Comparison of ENCODE assay signal across 8 cellular contexts in genomic region chr1:2204384-2205190, GRCh38. TPM values are rescaled to one million over a fixed set of nuclear protein-coding genes. Genes with fewer than 3 reads are reported as not detected.
DNase-seq lines count a peak whose midpoint lies in the region; ATAC-seq, FAIRE-seq and TF ChIP-seq lines count a peak whose summit lies in the region.

No MANE protein-coding gene starts in this region.

- H3K9ac ChIP-seq in MM.1S (ENCODE audit: low read length) = no peak overlapping the region

- TF ChIP-seq CTCF in A549 (IDR thresholded peaks at IDR 0.05) (no peak), MM.1S (IDR thresholded peaks at IDR 0.05; ENCODE audit: low read length) (no peak), omental fat pad (IDR thresholded peaks at IDR 0.05) (no peak)

- ATAC-seq in A549 (peak in 1 of 2 experiments; percentile 19; a peak in 3 of 6 replicates), Right ventricle myocardium inferior (peak; percentile 66), omental fat pad (ENCODE audit: low FRiP score) (peak; percentile 29), GM19467 (IDR thresholded peaks at IDR 0.05; ENCODE audit: unreplicated experiment) (no peak), HG03521 (IDR thresholded peaks at IDR 0.05; ENCODE audit: unreplicated experiment) (no peak)
- peak; percentile 5 to 37 for ATAC-seq in activated CD4-positive, CD25-positive, alpha-beta regulatory T cell treated with anti-CD3 and anti-CD28 coated beads, Interleukin-2, amount 50 U/mL, for 24 hours

- intact Hi-C loops in Right ventricle myocardium inferior (cut with DNase I) = no loop called here

- H3K27ac ChIP-seq in A549 (peak overlapping the region; percentile 32 to 80; a peak in 3 of 6 replicates), MM.1S (ENCODE audit: low read length) (no peak overlapping the region)

- H3F3A ChIP-seq in MM.1S (ENCODE audit: insufficient read depth, low read length) = no peaks in the 10 kb centered on the region

- no peaks in the 10 kb centered on the region for H3K9me3 ChIP-seq in A549
- no peaks in the 10 kb centered on the region for H3K9me3 ChIP-seq in MM.1S (replicated peaks; ENCODE audit: insufficient read depth, low read length)

- peaks cover 44% of the 10 kb centered on the region for H3K4me1 ChIP-seq in A549
- H3K4me1 ChIP-seq in MM.1S (ENCODE audit: low read length) = 0 out of 2 replicates have a peak, but pooled peaks cover 3% of the 10 kb centered on the region

- WGBS in A549 (ENCODE audit: missing lambda C conversion rate) = 43% methylated on average over 17 of the region's 61 CpGs

- DNase-seq in A549 (ENCODE audit: low read depth in 1 of 2, low spot score in 1 of 2) (no peak), ELF-1 (ENCODE audit: low read depth, low spot score) (peak; percentile 86), MM.1S (no peak), Right ventricle myocardium inferior (ENCODE audit: missing footprints) (peak; percentile 91), omental fat pad (ENCODE audit: low spot score) (no peak)

- TF ChIP-seq RAD21 in A549 (conservative IDR thresholded peaks at IDR 0.05 in 1 of 2, IDR thresholded peaks at IDR 0.05 in 1 of 2) = no peak

- H3K4me3 ChIP-seq in A549 (peak overlapping the region; percentile 14; the same call in 1 of the 3 replicates), MM.1S (ENCODE audit: low read length) (peak overlapping the region; percentile 46)

- CTCF ChIA-PET in A549 (lab: Yijun Ruan, JAX) = interaction anchor here (0.6 to 10.4 kb wide), 6 partner anchors 9 to 271 kb away, joined by 3 to 267 read pairs (median 4); partner anchors contain the start of genes FAAP20, MORN1 and RER1

- no peaks in the 10 kb centered on the region for H3K79me2 ChIP-seq in MM.1S (ENCODE audit: low read length)

- H3K4me2 ChIP-seq in A549 = peak overlapping the region; percentile 63
- peak overlapping the region; percentile 71; the same call in 1 of the 2 replicates for H3K4me2 ChIP-seq in MM.1S (ENCODE audit: low read depth, low read length)

- H2AFZ ChIP-seq in MM.1S (ENCODE audit: low read length) = no peak overlapping the region

- H3K36me3 ChIP-seq in MM.1S (replicated peaks; ENCODE audit: insufficient read depth, low read length) = no peaks in the 10 kb centered on the region

- no peak for TF ChIP-seq POLR2A in A549 (IDR thresholded peaks at IDR 0.05; ENCODE audit: low read length)

- H4K20me1 ChIP-seq in MM.1S (ENCODE audit: insufficient read depth, low read length) = no peaks in the 10 kb centered on the region

- H3K27me3 ChIP-seq in MM.1S (replicated peaks; ENCODE audit: insufficient read depth, low read length) = peaks cover 67% of the 10 kb centered on the region

- FAIRE-seq in A549 (lab: Jason Lieb, UNC) = no peak

- no peak for TF ChIP-seq EP300 in A549 (IDR thresholded peaks at IDR 0.05)

- POLR2A ChIA-PET in A549 (lab: Yijun Ruan, JAX) = interaction anchor here (0.6 kb wide), 1 partner anchor 23 kb away, joined by 3 read pairs; no protein-coding TSS in a partner anchor

- no peaks in the 10 kb centered on the region for H3K9me2 ChIP-seq in MM.1S (replicated peaks; ENCODE audit: insufficient read depth, low read length)

TF ChIP-seq in A549, 52 proteins besides CTCF, POLR2A, EP300 and RAD21:
- no peak for TF ChIP-seq REST (IDR thresholded peaks at IDR 0.05)
- TF ChIP-seq ZC3H11A (IDR thresholded peaks at IDR 0.05) = no peak
- no peak for TF ChIP-seq MAFK (IDR thresholded peaks at IDR 0.05; ENCODE audit: partially characterized antibody)
- TF ChIP-seq HDAC2 (IDR thresholded peaks at IDR 0.05) = no peak
- TF ChIP-seq CBX2 (IDR thresholded peaks at IDR 0.05; ENCODE audit: borderline replicate concordance, low read depth) = no peak
- no peak for TF ChIP-seq KDM5A (IDR thresholded peaks at IDR 0.05)
- no peak for TF ChIP-seq HOXB13 (CRISPR knock-in tag; IDR thresholded peaks at IDR 0.05; ENCODE audit: low read depth)
- TF ChIP-seq ESRRA (IDR thresholded peaks at IDR 0.05; ENCODE audit: borderline replicate concordance, low read length) = no peak
- TF ChIP-seq CHD4 (IDR thresholded peaks at IDR 0.05; ENCODE audit: borderline replicate concordance) = no peak
- no peak; a peak in 1 of 5 replicates for TF ChIP-seq JUN (IDR thresholded peaks at IDR 0.05)
- TF ChIP-seq JUNB (IDR thresholded peaks at IDR 0.05) = no peak
- TF ChIP-seq TP53 (CRISPR knock-in tag; IDR thresholded peaks at IDR 0.05) = no peak

RNA-seq across cellular contexts. Expression of gene FAAP20, which starts 10.0 kb away (rescaled TPM):
- polyA plus RNA-seq in A549 (2011; rRNA removed) (4.4 and 5.1 TPM in 2 replicates), A549 (2017; fragmentation: RNase III; extraction: RNeasy Plus Mini Kit Qiagen cat#74134 plus additional on column Dnase treatment) (21.7 to 26.0 TPM (median 23.1 TPM) in 3 replicates)
- polyA plus RNA-seq in A549 (2012; cell fraction: cytosol; rRNA removed) = 19.0 and 29.4 TPM in 2 replicates
- 27.4 and 29.2 TPM in 2 replicates for polyA plus RNA-seq in A549 (2012; cell fraction: nucleus; rRNA removed)
- polyA minus RNA-seq in A549 (2011; rRNA and poly(A)+ RNA removed) = 2.8 and 3.2 TPM in 2 replicates
- total RNA-seq in Right ventricle myocardium inferior (43.9 TPM), omental fat pad (10 to 100 TPM; 14.2 to 24.9 (median 21.8) TPM)

RNA-seq across cellular contexts. Expression of gene SKI, which starts 23.5 kb away (rescaled TPM):
- polyA plus RNA-seq in A549 (2011; rRNA removed) = 2.8 and 4.3 TPM in 2 replicates
- polyA plus RNA-seq in A549 (2012; cell fraction: cytosol; rRNA removed) = 5.1 and 7.6 TPM in 2 replicates
- 13.8 and 16.6 TPM in 2 replicates for polyA plus RNA-seq in A549 (2012; cell fraction: nucleus; rRNA removed)
- polyA plus RNA-seq in A549 (2017; fragmentation: RNase III; extraction: RNeasy Plus Mini Kit Qiagen cat#74134 plus additional on column Dnase treatment) = 11.5 to 12.0 TPM (median 11.5 TPM) in 3 replicates
- 1.8 and 3.0 TPM in 2 replicates for polyA minus RNA-seq in A549 (2011; rRNA and poly(A)+ RNA removed)
- total RNA-seq in Right ventricle myocardium inferior = 38.5 TPM
- total RNA-seq in omental fat pad = 10 to 100 TPM; 35.3 to 54.0 (median 47.3) TPM

Comparison
In these comparisons a context has a peak if more than half of its experiments do, and no peak if none do; other contexts are left out.
1. ATAC-seq: peak in activated CD4-positive, CD25-positive, alpha-beta regulatory T cell treated with anti-CD3 and anti-CD28 coated beads, Interleukin-2, amount 50 U/mL, for 24 hours (2 of 2), Right ventricle myocardium inferior (single experiment) and omental fat pad (single experiment); none in GM19467 (single experiment) and HG03521 (single experiment).
2. DNase-seq: peak in ELF-1 (single experiment) and Right ventricle myocardium inferior (single experiment); none in A549 (0 of 2), MM.1S (single experiment) and omental fat pad (single experiment).